8 cellular contexts compared by ENCODE assay signal in genomic region chr2:25673170-25674002, GRCh38. TPM values are rescaled to one million over a fixed set of nuclear protein-coding genes. Genes with fewer than 3 reads are reported as not detected.
DNase-seq lines count a peak whose midpoint lies in the region; TF ChIP-seq lines count a peak whose summit lies in the region.

Gene DTNB (minus strand): TSS chr2:25673577. CDS start chr2:25652660, 20,917 bp downstream.

- H3K4me1 ChIP-seq in iPS DF 6.9 (ENCODE audit: control insufficient read depth, insufficient read depth, low read length) (peaks cover 8% of the 10 kb centered on the region), sigmoid colon (peaks cover 2 to 19% (median 12%) of the 10 kb centered on the region in 4 donors)

- H3K36me3 ChIP-seq in iPS DF 6.9 (ENCODE audit: control insufficient read depth, insufficient read depth, low read length) = no peaks in the 10 kb centered on the region
- H3K36me3 ChIP-seq in sigmoid colon = no peaks in the 10 kb centered on the region

- TF ChIP-seq POLR2A in sigmoid colon (IDR thresholded peaks at IDR 0.05) = no peak

- H3K4me3 ChIP-seq in GM12865 (ENCODE audit: low read depth, low read length) = peak within 1 kb of the TSS; percentile 68
- peak within 1 kb of the TSS; percentile 95 for H3K4me3 ChIP-seq in iPS DF 6.9 (ENCODE audit: low read length)
- H3K4me3 ChIP-seq in sigmoid colon = peak within 1 kb of the TSS; percentile 62 to 94 (median 83)

- TF ChIP-seq CTCF in GM12865 (IDR thresholded peaks at IDR 0.05; ENCODE audit: insufficient read depth, low read depth, low read length, missing control alignments) (no peak), sigmoid colon (IDR thresholded peaks at IDR 0.05) (no peak)

- H3K9me3 ChIP-seq in iPS DF 6.9 (ENCODE audit: control insufficient read depth, insufficient read depth, low read length) (no peaks in the 10 kb centered on the region), sigmoid colon (no peaks in the 10 kb centered on the region)

- CTCF ChIA-PET in HEK293T (lab: Yijun Ruan, JAX) = interaction anchor here (1.1 to 3.1 kb wide), 2 partner anchors 27 to 66 kb away, joined by 3 to 10 read pairs; no protein-coding TSS in a partner anchor

- WGBS in iPS DF 6.9 (ENCODE audit: insufficient coverage, insufficient read length) = no CpG with 5 or more reads among the region's 124 CpGs
- 0 to 1% methylated on average over 124 of the region's 124 CpGs for WGBS in sigmoid colon, 2 donors

- H3K27ac ChIP-seq in iPS DF 6.9 (ENCODE audit: low read length) (no peak within 1 kb of the TSS), sigmoid colon (peak within 1 kb of the TSS; percentile 84 to 92 (median 90))

- intact Hi-C loops in sigmoid colon (cut with DNase I) = loop anchor here (2.0 kb wide), 1 partner anchor 205 kb away; the partner anchor contains the start of gene ASXL2

- TF ChIP-seq EP300 in sigmoid colon (IDR thresholded peaks at IDR 0.05) = no peak

- H3K27me3 ChIP-seq in iPS DF 6.9 (ENCODE audit: control insufficient read depth, insufficient read depth, low read length) = no peaks in the 10 kb centered on the region; the same call in 1 of the 2 replicates
- no peaks in the 10 kb centered on the region for H3K27me3 ChIP-seq in sigmoid colon

- peak; percentile 85 for DNase-seq in GM12865 (ENCODE audit: low read depth)
- DNase-seq in HEK293T (ENCODE audit: extremely low spot score) = peak; percentile 93
- DNase-seq in NAMALWA (ENCODE audit: low spot score) = peak; percentile 79
- DNase-seq in T-helper 9 cell = peak; percentile 78
- DNase-seq in astrocyte of the hippocampus (ENCODE audit: low read depth, low spot score) = peak; percentile 88
- DNase-seq in iPS DF 6.9 (ENCODE audit: low read depth, low spot score) = no peak
- peak; percentile 92 for DNase-seq in sigmoid colon
- no peak for DNase-seq in foreskin melanocyte

- POLR2A ChIA-PET in HEK293T (lab: Yijun Ruan, JAX) = interaction anchor here (0.8 to 2.5 kb wide), 7 partner anchors 11 to 66 kb away, joined by 3 to 14 read pairs (median 3); no protein-coding TSS in a partner anchor

TF ChIP-seq in HEK293T, 16 proteins besides CTCF, POLR2A, EP300 and RAD21:
- no peak for TF ChIP-seq TARDBP (IDR thresholded peaks at IDR 0.05)
- no peak for TF ChIP-seq SUZ12 (IDR thresholded peaks at IDR 0.05)
- TF ChIP-seq FOXA1 (IDR thresholded peaks at IDR 0.05) = no peak
- TF ChIP-seq ZNF384 (IDR thresholded peaks at IDR 0.05) = no peak
- TF ChIP-seq BHLHE40 (IDR thresholded peaks at IDR 0.05; ENCODE audit: borderline replicate concordance) = no peak
- TF ChIP-seq L3MBTL2 (conservative IDR thresholded peaks at IDR 0.05) = peak; percentile 93
- no peak for TF ChIP-seq CTBP1 (IDR thresholded peaks at IDR 0.05; ENCODE audit: borderline replicate concordance)
- 0 out of 2 replicates have a peak, but pooled peaks have one; percentile 5 for TF ChIP-seq ARNT (IDR thresholded peaks at IDR 0.05)
- no peak for TF ChIP-seq SP1 (IDR thresholded peaks at IDR 0.05)
- TF ChIP-seq HDGF (IDR thresholded peaks at IDR 0.05; ENCODE audit: borderline replicate concordance) = no peak
- TF ChIP-seq PKNOX1 (IDR thresholded peaks at IDR 0.05) = no peak
- TF ChIP-seq FOXK2 (IDR thresholded peaks at IDR 0.05) = no peak
- TF ChIP-seq ELF4 (IDR thresholded peaks at IDR 0.05) = no peak
- peak; percentile 8; the same call in 1 of the 2 replicates for TF ChIP-seq FOXM1 (IDR thresholded peaks at IDR 0.05; ENCODE audit: borderline replicate concordance)
- no peak; the same call in 1 of the 2 replicates for TF ChIP-seq LEF1 (IDR thresholded peaks at IDR 0.05; ENCODE audit: borderline replicate concordance)
- TF ChIP-seq NFRKB (IDR thresholded peaks at IDR 0.05) = no peak

RNA-seq across cellular contexts. Expression of gene DTNB, which starts in this region (rescaled TPM):
- 1 to 10 TPM; 4.8 to 7.8 (median 5.7) TPM for total RNA-seq in sigmoid colon
- 1 to 10 TPM; 2.4 to 4.4 (median 4.0) TPM for polyA plus RNA-seq in sigmoid colon

Comparison
In these comparisons a context has a peak if more than half of its experiments do, and no peak if none do; other contexts are left out.
1. DNase-seq: peak in GM12865 (single experiment), HEK293T (single experiment), NAMALWA (single experiment), T-helper 9 cell (single experiment), astrocyte of the hippocampus (single experiment) and sigmoid colon (single experiment); none in iPS DF 6.9 (single experiment) and foreskin melanocyte (single experiment).
2. Peak in every context shown above with its lines, with median percentiles within 50 percentile points of each other: H3K4me3 ChIP-seq.